1 cellular context compared by ENCODE assay signal in genomic region chr14:57390037-57390805, GRCh38.
TF ChIP-seq lines count a peak whose summit lies in the region.

TSS of gene NAA30 (plus strand) at chr14:57390586. CDS start at chr14:57390958, 372 bp downstream.

TF ChIP-seq in HEK293, 187 proteins besides CTCF, POLR2A, EP300 and RAD21 (continued from another document):
- peak; percentile 96 for TF ChIP-seq ZNF692 (tag by site-specific recombination; IDR thresholded peaks at IDR 0.05)
- TF ChIP-seq ZNF623 (tag by site-specific recombination; IDR thresholded peaks at IDR 0.05): no peak
- TF ChIP-seq ZNF585B (tag by site-specific recombination; IDR thresholded peaks at IDR 0.05): no peak
- no peak for TF ChIP-seq TSHZ1 (tag by site-specific recombination; IDR thresholded peaks at IDR 0.05; ENCODE audit: borderline replicate concordance)
- no peak for TF ChIP-seq ZNF362 (tag by site-specific recombination; IDR thresholded peaks at IDR 0.05)
- TF ChIP-seq KLF10 (tag by site-specific recombination; IDR thresholded peaks at IDR 0.05): 0 out of 2 replicates have a peak, but pooled peaks have one; percentile 26
- TF ChIP-seq SP7 (tag by site-specific recombination; IDR thresholded peaks at IDR 0.05): 0 out of 2 replicates have a peak, but pooled peaks have one; percentile 22
- no peak for TF ChIP-seq ZNF324 (tag by site-specific recombination; IDR thresholded peaks at IDR 0.05)
- peak; percentile 84 for TF ChIP-seq SP3 (tag by site-specific recombination; IDR thresholded peaks at IDR 0.05)
- no peak for TF ChIP-seq ZNF777 (tag by site-specific recombination; IDR thresholded peaks at IDR 0.05; ENCODE audit: borderline replicate concordance)
- TF ChIP-seq ZNF837 (tag by site-specific recombination; IDR thresholded peaks at IDR 0.05): no peak
